7 cellular contexts compared by ENCODE assay signal in the genomic region with DNA sequence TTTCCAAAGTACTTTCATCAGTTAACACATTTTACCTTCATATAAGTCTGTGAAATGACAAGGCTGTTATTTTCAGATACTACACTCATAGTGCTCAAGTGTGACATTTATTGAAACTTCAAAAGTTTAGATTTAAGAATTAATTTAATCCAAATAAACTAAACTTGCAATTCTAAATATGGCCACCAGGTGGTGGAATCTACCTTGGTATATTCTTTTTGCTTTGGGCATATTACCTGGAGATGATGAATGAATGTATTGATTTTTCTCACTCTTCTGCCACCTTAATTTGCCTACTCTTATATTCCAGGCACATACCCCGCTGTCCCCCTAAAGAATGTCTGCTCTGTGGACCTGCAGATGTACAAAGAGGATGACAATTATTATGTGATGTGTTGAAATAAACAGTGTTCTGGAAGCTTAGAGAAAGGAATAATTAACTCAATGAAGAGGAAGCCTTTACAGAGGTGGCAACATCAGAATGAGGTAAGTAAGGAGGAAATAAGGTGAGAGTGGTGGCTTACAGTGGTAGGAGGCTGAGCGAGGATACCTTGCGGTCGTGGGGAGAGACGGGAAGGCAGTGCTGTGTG.
DNase-seq lines count a peak whose midpoint lies in the region; ATAC-seq and TF ChIP-seq lines count a peak whose summit lies in the region.

No MANE protein-coding gene starts in this region.

- ATAC-seq in left lobe of liver (peak; percentile 53), GM18873 (IDR thresholded peaks at IDR 0.05; ENCODE audit: low FRiP score, unreplicated experiment) (no peak)

- no peak overlapping the region for H3K4me3 ChIP-seq in GM06990 (replicated peaks; ENCODE audit: low read depth, low read length)

- no peak for DNase-seq in GM06990 (ENCODE audit: extremely low read depth, insufficient read length)
- DNase-seq in NAMALWA (ENCODE audit: low spot score) = peak; percentile 58
- DNase-seq in amniotic epithelial cell (ENCODE audit: low read depth) = peak; percentile 5
- no peak for DNase-seq in left lobe of liver (ENCODE audit: low spot score)
- no peak for DNase-seq in GM19240 (ENCODE audit: insufficient read length, low spot score)
- no peak for DNase-seq in stimulated activated CD4-positive, alpha-beta T cell treated with anti-CD3 and anti-CD28 coated beads, Interleukin-1b, Interleukin-23, amount 100 ng/mL, for 48 hours

- no peaks in the 10 kb centered on the region for H3K36me3 ChIP-seq in GM06990 (ENCODE audit: control insufficient read depth, insufficient read depth, low read length)

- peak; percentile 53 for TF ChIP-seq CTCF in GM06990 (IDR thresholded peaks at IDR 0.05; ENCODE audit: insufficient read depth, low read length, poor library complexity, severe bottlenecking)

- no peaks in the 10 kb centered on the region; the same call in 1 of the 2 replicates for H3K27me3 ChIP-seq in GM06990 (replicated peaks; ENCODE audit: control insufficient read depth, insufficient read depth, low read length)

Comparison
In these comparisons a context has a peak if more than half of its experiments do, and no peak if none do; other contexts are left out.
1. DNase-seq: peak in NAMALWA (single experiment) and amniotic epithelial cell (single experiment); none in GM06990 (single experiment), left lobe of liver (single experiment), GM19240 (single experiment) and stimulated activated CD4-positive, alpha-beta T cell treated with anti-CD3 and anti-CD28 coated beads, Interleukin-1b, Interleukin-23, amount 100 ng/mL, for 48 hours (single experiment).